Comparison of ENCODE assay signal across 15 cellular contexts in genomic region chr9:129023908-129024233, GRCh38. TPM values are rescaled to one million over a fixed set of nuclear protein-coding genes. Genes with fewer than 3 reads are reported as not detected.
DNase-seq lines count a peak whose midpoint lies in the region; ATAC-seq and TF ChIP-seq lines count a peak whose summit lies in the region.
"Had no signal": no experiment of that assay in that cellular context is flagged by ENCODE, and none has a peak within 500 bp of the region (broad histone marks: within the 10 kb centered on the region; RNA-seq: fewer than 3 reads in every experiment).

No MANE protein-coding gene starts in this region.

- H3K36me3 Mint-ChIP-seq in HFFc6 (ENCODE audit: low read depth), result no peaks in the 10 kb centered on the region
- H3K36me3 Mint-ChIP-seq: activated naive CD4-positive, alpha-beta T cell treated with anti-CD3 and anti-CD28 coated beads, Interleukin-2, amount 50 U/mL, for 24 hours had no signal

- ATAC-seq in body of pancreas, result no peak
- no peak for ATAC-seq in HG02840 (IDR thresholded peaks at IDR 0.05; ENCODE audit: low FRiP score, unreplicated experiment)
- no peak for ATAC-seq in HG02571 (IDR thresholded peaks at IDR 0.05; ENCODE audit: unreplicated experiment)
- ATAC-seq: HepG2 had no signal

- H3K27me3 ChIP-seq in body of pancreas, result no peaks in the 10 kb centered on the region
- H3K27me3 ChIP-seq in stomach smooth muscle (ENCODE audit: control insufficient read depth in 1 of 2, insufficient read depth in 2 of 2, low read length in 2 of 2), result no peaks in the 10 kb centered on the region
- H3K27me3 ChIP-seq: heart right ventricle, tibial nerve had no signal

- H3K36me3 ChIP-seq in body of pancreas (replicated peaks in 1 of 2; ENCODE audit: insufficient read depth in 1 of 2, low read depth in 2 of 2) (peaks cover 0 to 3% of the 10 kb centered on the region in 2 donors), mesodermal cell (ENCODE audit: control insufficient read depth, insufficient read depth, low read length) (peaks cover 6% of the 10 kb centered on the region), stomach smooth muscle (ENCODE audit: control insufficient read depth in 2 of 2, insufficient read depth in 2 of 2, low read length in 2 of 2) (no peaks in the 10 kb centered on the region)

- DNase-seq in HFFc6 (no peak), body of pancreas (no peak), NCI-H524 (lab: John Stamatoyannopoulos, UW) (no peak), NCI-H146 (lab: John Stamatoyannopoulos, UW) (no peak)
- DNase-seq: activated CD4-positive, alpha-beta T cell treated with anti-CD3 and anti-CD28 coated beads for 4 hours; activated T-cell treated with anti-CD3 and anti-CD28 coated beads for 4 hours; stimulated activated CD4-positive, alpha-beta T cell treated with anti-CD3 and anti-CD28 coated beads, Interleukin-1b, Interleukin-23, amount 100 ng/mL, for 48 hours had no signal

- H3K9me3 ChIP-seq in body of pancreas (no peaks in the 10 kb centered on the region), mesodermal cell (ENCODE audit: control insufficient read depth, low read length) (no peaks in the 10 kb centered on the region), stomach smooth muscle (ENCODE audit: control insufficient read depth in 2 of 2, low read length in 2 of 2) (no peaks in the 10 kb centered on the region)
- H3K9me3 ChIP-seq: heart right ventricle, tibial nerve had no signal

- peak overlapping the region; percentile 68 for H3K27ac Mint-ChIP-seq in HFFc6
- H3K27ac Mint-ChIP-seq: activated naive CD4-positive, alpha-beta T cell treated with anti-CD3 and anti-CD28 coated beads, Interleukin-2, amount 50 U/mL, for 24 hours had no signal

- H3K27ac ChIP-seq in body of pancreas, result peak overlapping the region in 3 of 4 donors; percentile 12 to 52 (median 27)
- peak overlapping the region; percentile 5 for H3K27ac ChIP-seq in mesodermal cell (ENCODE audit: low read depth, low read length, severe bottlenecking)
- H3K27ac ChIP-seq in stomach smooth muscle (ENCODE audit: low read length), result peak overlapping the region; percentile 74
- H3K27ac ChIP-seq: heart right ventricle had no signal

- no peaks in the 10 kb centered on the region for H3K9me3 Mint-ChIP-seq in HFFc6
- H3K9me3 Mint-ChIP-seq: activated naive CD4-positive, alpha-beta T cell treated with anti-CD3 and anti-CD28 coated beads, Interleukin-2, amount 50 U/mL, for 24 hours had no signal

- peaks cover 2% of the 10 kb centered on the region; the same call in 1 of the 2 replicates for H3K27me3 Mint-ChIP-seq in HFFc6 (ENCODE audit: insufficient read depth)
- H3K27me3 Mint-ChIP-seq: activated naive CD4-positive, alpha-beta T cell treated with anti-CD3 and anti-CD28 coated beads, Interleukin-2, amount 50 U/mL, for 24 hours had no signal

- TF ChIP-seq POLR2A in body of pancreas (IDR thresholded peaks at IDR 0.05), result no peak

- peaks cover 41% of the 10 kb centered on the region for H3K4me1 Mint-ChIP-seq in HFFc6 (ENCODE audit: low read depth)

- H3K4me3 ChIP-seq in body of pancreas, result no peak overlapping the region
- H3K4me3 ChIP-seq in mesodermal cell (ENCODE audit: extremely low read depth, insufficient read depth, low read length, poor library complexity, severe bottlenecking), result no peak overlapping the region
- no peak overlapping the region for H3K4me3 ChIP-seq in stomach smooth muscle (ENCODE audit: low read length in 2 of 2)
- H3K4me3 ChIP-seq: heart right ventricle, tibial nerve had no signal

- WGBS in body of pancreas, 2 donors, result 67 to 77% methylated on average over 4 of the region's 4 CpGs
- 90 to 92% methylated on average over 2 of the region's 4 CpGs for WGBS in mesodermal cell (ENCODE audit: insufficient coverage in 2 of 2), 2 experiments

- TF ChIP-seq CTCF in HFFc6 (IDR thresholded peaks at IDR 0.05) (no peak), body of pancreas (IDR thresholded peaks at IDR 0.05) (no peak)

- H3K4me1 ChIP-seq in body of pancreas, result peaks cover 34% of the 10 kb centered on the region
- H3K4me1 ChIP-seq in mesodermal cell (ENCODE audit: control insufficient read depth, insufficient read depth, low read length, poor library complexity, severe bottlenecking), result peaks cover 16% of the 10 kb centered on the region
- peaks cover 32% of the 10 kb centered on the region for H3K4me1 ChIP-seq in stomach smooth muscle (ENCODE audit: control insufficient read depth, insufficient read depth, low read length)

- intact Hi-C loops in body of pancreas (cut with DNase I), result no loop called here

- H3K4me3 Mint-ChIP-seq in HFFc6, result no peak overlapping the region
- H3K4me3 Mint-ChIP-seq: activated naive CD4-positive, alpha-beta T cell treated with anti-CD3 and anti-CD28 coated beads, Interleukin-2, amount 50 U/mL, for 24 hours had no signal

- H3K9ac ChIP-seq in stomach smooth muscle (ENCODE audit: low read length in 2 of 2), result peak overlapping the region in 1 of 2 donors; percentile 13

RNA-seq across cellular contexts. Expression of gene SH3GLB2, which starts 4.3 kb away (rescaled TPM):
- 10 to 100 TPM; 38.1 to 56.1 (median 42.7) TPM for total RNA-seq in HFFc6 (2021; fragmentation: NEBNext Ultra II Directional; extraction: Animal tissue kit (Norgen Biotek cat#: 25700))
- 100 to 1,000 TPM; 104 to 108 TPM for total RNA-seq in body of pancreas
- 54.4 TPM for polyA plus RNA-seq in mesodermal cell (2013, experiment 1 of 2)
- 46.7 TPM for polyA plus RNA-seq in mesodermal cell (2013, experiment 2 of 2)

RNA-seq across cellular contexts. Expression of gene MIGA2, which starts 12.6 kb away (rescaled TPM):
- 10 to 100 TPM; 20.2 to 30.2 (median 22.2) TPM for total RNA-seq in HFFc6 (2021; fragmentation: NEBNext Ultra II Directional; extraction: Animal tissue kit (Norgen Biotek cat#: 25700))
- 10 to 100 TPM; 11.9 to 36.6 TPM for total RNA-seq in body of pancreas
- polyA plus RNA-seq in mesodermal cell (2013, experiment 1 of 2), result 15.4 TPM
- 14.2 TPM for polyA plus RNA-seq in mesodermal cell (2013, experiment 2 of 2)

RNA-seq across cellular contexts. Expression of gene DOLPP1, which starts 57.0 kb away (rescaled TPM):
- total RNA-seq in HFFc6 (2021; fragmentation: NEBNext Ultra II Directional; extraction: Animal tissue kit (Norgen Biotek cat#: 25700)), result 10 to 100 TPM; 13.9 to 20.8 (median 15.6) TPM
- 1 to 10 TPM; 2.9 to 7.9 TPM for total RNA-seq in body of pancreas
- 18.4 TPM for polyA plus RNA-seq in mesodermal cell (2013, experiment 1 of 2)
- 14.8 TPM for polyA plus RNA-seq in mesodermal cell (2013, experiment 2 of 2)

Comparison
In these comparisons a context has a peak if more than half of its experiments do, and no peak if none do; other contexts are left out.
1. H3K27ac ChIP-seq: peak in every context shown above with its lines; median percentile 74 in stomach smooth muscle; 27 in body of pancreas; 5 in mesodermal cell.